8 cellular contexts compared by ENCODE assay signal in genomic region chr19:54160182-54160811, GRCh38. TPM values are rescaled to one million over a fixed set of nuclear protein-coding genes. Genes with fewer than 3 reads are reported as not detected.
A peak's percentile ranks its signal among the peaks of the same experiment; 100 is the strongest.
DNase-seq lines count a peak whose midpoint lies in the region; ATAC-seq and TF ChIP-seq lines count a peak whose summit lies in the region.

No MANE protein-coding gene starts in this region.

- TF ChIP-seq POLR2A in ovary (IDR thresholded peaks at IDR 0.05): peak; percentile 64

- peak overlapping the region; percentile 87 to 99 (median 98) for H3K4me2 ChIP-seq in BLaER1 treated with 17β-estradiol and CSF1 and Interleukin-3, amounts not matched to agents 10 nM and 100 nM

- CTCF ChIA-PET in RWPE1 (lab: Yijun Ruan, JAX): interaction anchor here (0.6 kb wide), 1 partner anchor 847 kb away, joined by 3 read pairs; no protein-coding TSS in a partner anchor

- TF ChIP-seq CTCF in RWPE1 (conservative IDR thresholded peaks at IDR 0.05; ENCODE audit: low read depth): no peak
- TF ChIP-seq CTCF in ovary (IDR thresholded peaks at IDR 0.05): no peak

- no peaks in the 10 kb centered on the region for H3K27me3 ChIP-seq in BLaER1 treated with 17β-estradiol and CSF1 and Interleukin-3, amounts not matched to agents 10 nM and 100 nM
- H3K27me3 ChIP-seq in ovary: no peaks in the 10 kb centered on the region

- intact Hi-C loops in ovary (cut with DNase I): loop anchor here in 1 of 4 donors (5.0 kb wide), 1 partner anchor 42 kb away; the partner anchor contains the start of gene RPS9

- peaks cover 49 to 72% (median 60%) of the 10 kb centered on the region in 10 experiments for H3K4me1 ChIP-seq in BLaER1 treated with 17β-estradiol and CSF1 and Interleukin-3, amounts not matched to agents 10 nM and 100 nM
- H3K4me1 ChIP-seq in ovary (ENCODE audit: insufficient read depth): peaks cover 9% of the 10 kb centered on the region

- H3K4me3 ChIP-seq in BLaER1 treated with 17β-estradiol and CSF1 and Interleukin-3, amounts not matched to agents 10 nM and 100 nM: peak overlapping the region; percentile 60 to 80 (median 70)
- H3K4me3 ChIP-seq in ovary: peak overlapping the region; percentile 56

- peak; percentile 3 for ATAC-seq in GM21447 (IDR thresholded peaks at IDR 0.05; ENCODE audit: unreplicated experiment)

- peak overlapping the region; percentile 83 to 91 (median 85) for H3K9ac ChIP-seq in BLaER1 treated with 17β-estradiol and CSF1 and Interleukin-3, amounts not matched to agents 10 nM and 100 nM

- POLR2A ChIA-PET in RWPE1 (lab: Yijun Ruan, JAX; ENCODE audit: low non-redundant PET): interaction anchor here (1.8 kb wide), 1 partner anchor 23 kb away, joined by 4 read pairs; the partner anchor contains the start of gene CNOT3

- WGBS in ovary, 3 donors: 1 to 2% (median 1%) methylated on average over 24 to 28 of the region's 28 CpGs

- TF ChIP-seq EP300 in ovary (IDR thresholded peaks at IDR 0.05): no peak

- H4K20me1 ChIP-seq in BLaER1 treated with 17β-estradiol and CSF1 and Interleukin-3, amounts not matched to agents 10 nM and 100 nM: peaks cover 0 to 43% (median 35%) of the 10 kb centered on the region in 11 experiments; a peak in 16 of 22 replicates

- peaks cover 28 to 32% (median 30%) of the 10 kb centered on the region in 11 experiments for H3K36me3 ChIP-seq in BLaER1 treated with 17β-estradiol and CSF1 and Interleukin-3, amounts not matched to agents 10 nM and 100 nM
- no peaks in the 10 kb centered on the region for H3K36me3 ChIP-seq in ovary

- peaks cover 0 to 8% (median 0%) of the 10 kb centered on the region in 11 experiments; a peak in 4 of 22 replicates for H3K9me3 ChIP-seq in BLaER1 treated with 17β-estradiol and CSF1 and Interleukin-3, amounts not matched to agents 10 nM and 100 nM (replicated peaks in 1 of 11)
- no peaks in the 10 kb centered on the region for H3K9me3 ChIP-seq in ovary

- DNase-seq in RWPE1 (ENCODE audit: low spot score) (peak; percentile 13), epithelial cell of prostate (ENCODE audit: low read depth, low spot score) (no peak), ovary (peak in 4 of 5 donors; percentile 46 to 64 (median 60)), DMS153 treated with DMSO at 0.1 percent for 48 hours (lab: John Stamatoyannopoulos, UW; ENCODE audit: unreplicated experiment) (no peak), mucosa of gallbladder (ENCODE audit: low spot score) (no peak), NCI-H1694 (lab: John Stamatoyannopoulos, UW) (no peak)

- H3K27ac ChIP-seq in BLaER1 treated with 17β-estradiol and CSF1 and Interleukin-3, amounts not matched to agents 10 nM and 100 nM: peak overlapping the region; percentile 71 to 91 (median 83)
- peak overlapping the region; percentile 97 for H3K27ac ChIP-seq in RWPE1
- H3K27ac ChIP-seq in epithelial cell of prostate: peak overlapping the region; percentile 95
- H3K27ac ChIP-seq in ovary: peak overlapping the region; percentile 55 to 62

RNA-seq across cellular contexts. Expression of gene LENG1, which starts 0.8 kb away (rescaled TPM):
- total RNA-seq in ovary: 10 to 100 TPM in 1 of 7 donors, 1 to 10 TPM in 6; 6.4 to 11.1 (median 8.5) TPM
- polyA plus RNA-seq in ovary: 10 to 100 TPM in 1 of 2 donors, 1 to 10 TPM in 1; 5.2 to 14.0 TPM
- 12.7 TPM for total RNA-seq in mucosa of gallbladder

RNA-seq across cellular contexts. Expression of gene TMC4, which starts 12.7 kb away (rescaled TPM):
- total RNA-seq in ovary (100 to 1,000 TPM in 1 of 7 donors, 10 to 100 TPM in 1, 1 to 10 TPM in 3, under 1 TPM in 2; 0.45 to 103 (median 6.5) TPM), mucosa of gallbladder (198 TPM)
- polyA plus RNA-seq in ovary: under 1 TPM; 0.79 to 0.87 TPM

RNA-seq across cellular contexts. Expression of gene CNOT3, which starts 22.7 kb away (rescaled TPM):
- total RNA-seq in ovary (10 to 100 TPM; 14.4 to 44.8 (median 41.6) TPM), mucosa of gallbladder (54.2 TPM)
- polyA plus RNA-seq in ovary: 10 to 100 TPM; 30.9 to 65.6 TPM

RNA-seq across cellular contexts. Expression of gene MBOAT7, which starts 29.1 kb away (rescaled TPM):
- total RNA-seq in ovary (100 to 1,000 TPM in 1 of 7 donors, 10 to 100 TPM in 6; 41.8 to 105 (median 56.8) TPM), mucosa of gallbladder (263 TPM)
- polyA plus RNA-seq in ovary: 10 to 100 TPM; 41.0 to 51.3 TPM

RNA-seq across cellular contexts. Expression of gene TSEN34, which starts 30.8 kb away (rescaled TPM):
- total RNA-seq in ovary (10 to 100 TPM; 47.3 to 98.8 (median 56.2) TPM), mucosa of gallbladder (62.6 TPM)
- 10 to 100 TPM; 12.5 to 71.9 TPM for polyA plus RNA-seq in ovary

Comparison
In these comparisons a context has a peak if more than half of its experiments do, and no peak if none do; other contexts are left out.
1. DNase-seq: peak in RWPE1 (single experiment) and ovary (4 of 5); none in epithelial cell of prostate (single experiment), DMS153 treated with DMSO at 0.1 percent for 48 hours (single experiment), mucosa of gallbladder (single experiment) and NCI-H1694 (single experiment).
2. Peak in every context shown above with its lines, with median percentiles within 50 percentile points of each other: H3K27ac ChIP-seq.